ENCODE assay signal across 12 cellular contexts in genomic region chr6:87396595-87397392, GRCh38. TPM values are rescaled to one million over a fixed set of nuclear protein-coding genes. Genes with fewer than 3 reads are reported as not detected.
A peak's percentile ranks its signal among the peaks of the same experiment; 100 is the strongest.
DNase-seq lines count a peak whose midpoint lies in the region; ATAC-seq lines count a peak whose summit lies in the region.
"Had no signal": no experiment of that assay in that cellular context is flagged by ENCODE, and none has a peak within 500 bp of the region (broad histone marks: within the 10 kb centered on the region; RNA-seq: fewer than 3 reads in every experiment).

No MANE protein-coding gene starts in this region.

- DNase-seq in NCI-H1092 treated with DMSO at 0.1 percent for 48 hours (lab: John Stamatoyannopoulos, UW) (peak; percentile 0), NCI-H1092 (lab: John Stamatoyannopoulos, UW) (no peak), NCI-H748 treated with DMSO at 0.1 percent for 48 hours (lab: John Stamatoyannopoulos, UW) (peak; percentile 17), cerebellar cortex (ENCODE audit: low spot score) (no peak)
- no peak for DNase-seq in activated CD4-positive, alpha-beta T cell treated with anti-CD3 and anti-CD28 coated beads, Interleukin-2, amount 50 U/mL, for 48 hours
- DNase-seq: 8988T, islet precursor cell, SW 1271 had no signal

- H3K27ac Mint-ChIP-seq in stimulated activated memory B cell treated with anti-CD40 and anti-IgM and Interleukin-4, amounts not matched to agents 10 μg/mL and 1 μg/mL and 100 μg/mL, for 72 hours, result no peak overlapping the region
- H3K27ac Mint-ChIP-seq: stimulated activated effector memory CD8-positive, alpha-beta T cell treated with anti-CD3 and anti-CD28 coated beads, Interleukin-12 subunit alpha, Interleukin-12 subunit beta, amount 100 ng/mL, for 72 hours had no signal

- ATAC-seq in HG03066 (IDR thresholded peaks at IDR 0.05; ENCODE audit: low read depth, unreplicated experiment), result peak; percentile 83
- peak; percentile 96 for ATAC-seq in stimulated activated memory B cell treated with anti-CD40 and anti-IgM and Interleukin-4, amounts not matched to agents 10 μg/mL and 1 μg/mL and 100 μg/mL, for 72 hours
- no peak for ATAC-seq in esophagus mucosa
- ATAC-seq: stimulated activated effector memory CD8-positive, alpha-beta T cell treated with anti-CD3 and anti-CD28 coated beads, Interleukin-12 subunit alpha, Interleukin-12 subunit beta, amount 100 ng/mL, for 72 hours had no signal

- no peak overlapping the region for H3K4me3 Mint-ChIP-seq in stimulated activated memory B cell treated with anti-CD40 and anti-IgM and Interleukin-4, amounts not matched to agents 10 μg/mL and 1 μg/mL and 100 μg/mL, for 72 hours
- H3K4me3 Mint-ChIP-seq: stimulated activated effector memory CD8-positive, alpha-beta T cell treated with anti-CD3 and anti-CD28 coated beads, Interleukin-12 subunit alpha, Interleukin-12 subunit beta, amount 100 ng/mL, for 72 hours had no signal

- peaks cover 7% of the 10 kb centered on the region for H3K4me1 Mint-ChIP-seq in stimulated activated memory B cell treated with anti-CD40 and anti-IgM and Interleukin-4, amounts not matched to agents 10 μg/mL and 1 μg/mL and 100 μg/mL, for 72 hours

- H3K9me3 Mint-ChIP-seq in stimulated activated memory B cell treated with anti-CD40 and anti-IgM and Interleukin-4, amounts not matched to agents 10 μg/mL and 1 μg/mL and 100 μg/mL, for 72 hours, result no peaks in the 10 kb centered on the region
- H3K9me3 Mint-ChIP-seq: stimulated activated effector memory CD8-positive, alpha-beta T cell treated with anti-CD3 and anti-CD28 coated beads, Interleukin-12 subunit alpha, Interleukin-12 subunit beta, amount 100 ng/mL, for 72 hours had no signal

- no peaks in the 10 kb centered on the region for H3K36me3 Mint-ChIP-seq in stimulated activated memory B cell treated with anti-CD40 and anti-IgM and Interleukin-4, amounts not matched to agents 10 μg/mL and 1 μg/mL and 100 μg/mL, for 72 hours
- H3K36me3 Mint-ChIP-seq: stimulated activated effector memory CD8-positive, alpha-beta T cell treated with anti-CD3 and anti-CD28 coated beads, Interleukin-12 subunit alpha, Interleukin-12 subunit beta, amount 100 ng/mL, for 72 hours had no signal

- H3K27me3 Mint-ChIP-seq in stimulated activated memory B cell treated with anti-CD40 and anti-IgM and Interleukin-4, amounts not matched to agents 10 μg/mL and 1 μg/mL and 100 μg/mL, for 72 hours, result no peaks in the 10 kb centered on the region

RNA-seq across cellular contexts. Expression of gene CFAP206, which starts 11.0 kb away (rescaled TPM):
- 0.28 TPM for total RNA-seq in esophagus mucosa

RNA-seq across cellular contexts. Expression of gene C6orf163, which starts 52.2 kb away (rescaled TPM):
- 1.1 TPM for total RNA-seq in esophagus mucosa

Comparison
In these comparisons a context has a peak if more than half of its experiments do, and no peak if none do; other contexts are left out.
1. DNase-seq: peak in NCI-H1092 treated with DMSO at 0.1 percent for 48 hours (single experiment) and NCI-H748 treated with DMSO at 0.1 percent for 48 hours (single experiment); none in NCI-H1092 (single experiment), activated CD4-positive, alpha-beta T cell treated with anti-CD3 and anti-CD28 coated beads, Interleukin-2, amount 50 U/mL, for 48 hours (0 of 2) and cerebellar cortex (single experiment).